ENCODE assay signal across 14 cellular contexts in the genomic region with DNA sequence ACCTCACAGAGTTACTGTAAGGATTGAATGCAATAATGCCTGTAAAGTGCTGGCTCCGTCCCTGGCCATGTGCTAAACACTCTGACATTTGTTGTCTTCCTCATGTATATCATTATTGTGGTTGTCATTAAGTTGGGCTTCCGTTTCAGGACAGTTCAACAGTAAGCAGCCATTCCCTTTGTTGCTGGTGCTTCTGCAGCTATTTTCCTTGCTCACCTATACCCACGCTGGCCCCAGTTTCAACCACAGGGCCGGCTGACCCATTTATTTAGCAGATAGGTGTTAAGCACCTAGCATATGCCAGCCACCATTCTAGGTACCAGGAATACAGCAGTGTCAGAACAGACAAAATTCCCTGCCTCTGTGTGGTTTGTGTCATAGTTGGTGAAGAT. TPM values are rescaled to one million over a fixed set of nuclear protein-coding genes. Genes with fewer than 3 reads are reported as not detected.
DNase-seq lines count a peak whose midpoint lies in the region; ATAC-seq, FAIRE-seq and TF ChIP-seq lines count a peak whose summit lies in the region.
"Had no signal": no experiment of that assay in that cellular context is flagged by ENCODE, and none has a peak within 500 bp of the region (broad histone marks: within the 10 kb centered on the region; RNA-seq: fewer than 3 reads in every experiment).

No MANE protein-coding gene starts in this region.

- H3K36me3 Mint-ChIP-seq in activated CD8-positive, alpha-beta T cell treated with anti-CD3 and anti-CD28 coated beads, Interleukin-2, amount 10 ng/mL, durations not matched to agents 7 days and 5 days (ENCODE audit: low read depth): peaks cover 44% of the 10 kb centered on the region
- H3K36me3 Mint-ChIP-seq in natural killer cell (no peaks in the 10 kb centered on the region), Caco-2 (ENCODE audit: insufficient read depth, unreplicated experiment) (peaks cover 12% of the 10 kb centered on the region)

- H3K27ac Mint-ChIP-seq in activated CD8-positive, alpha-beta T cell treated with anti-CD3 and anti-CD28 coated beads, Interleukin-2, amount 10 ng/mL, durations not matched to agents 7 days and 5 days: no peak overlapping the region
- H3K27ac Mint-ChIP-seq in natural killer cell: peak overlapping the region; percentile 79 to 81
- no peak overlapping the region for H3K27ac Mint-ChIP-seq in Caco-2 (ENCODE audit: unreplicated experiment)
- H3K27ac Mint-ChIP-seq: activated T-helper 2 cell treated with anti-CD3 and anti-CD28 coated beads, Interferon-gamma antibody, Interleukin-2, Interleukin-4, amounts not matched to agents 10 μg/mL and 5 μg/mL and 100 μg/mL, durations not matched to agents 14 hours and 24 hours and 36 hours had no signal

- peaks cover 98 to 100% (median 100%) of the 10 kb centered on the region in 11 experiments for H4K20me1 ChIP-seq in BLaER1 treated with 17β-estradiol and CSF1 and Interleukin-3, amounts not matched to agents 10 nM and 100 nM

- H3K9me3 Mint-ChIP-seq in activated CD8-positive, alpha-beta T cell treated with anti-CD3 and anti-CD28 coated beads, Interleukin-2, amount 10 ng/mL, durations not matched to agents 7 days and 5 days (ENCODE audit: insufficient read depth): no peaks in the 10 kb centered on the region
- H3K9me3 Mint-ChIP-seq in natural killer cell (no peaks in the 10 kb centered on the region), Caco-2 (ENCODE audit: unreplicated experiment) (no peaks in the 10 kb centered on the region)

- intact Hi-C loops in natural killer cell (cut with micrococcal nuclease): no loop called here
- intact Hi-C loops in Caco-2 (cut with micrococcal nuclease; ENCODE audit: unreplicated experiment): no loop called here

- H3K4me3 ChIP-seq in BLaER1 treated with 17β-estradiol and CSF1 and Interleukin-3, amounts not matched to agents 10 nM and 100 nM: no peak overlapping the region
- H3K4me3 ChIP-seq in Caco-2 (ENCODE audit: low read depth, low read length): no peak overlapping the region
- H3K4me3 ChIP-seq: breast epithelium, spleen had no signal

- H3K4me1 ChIP-seq in BLaER1 treated with 17β-estradiol and CSF1 and Interleukin-3, amounts not matched to agents 10 nM and 100 nM: peaks cover 55 to 100% (median 70%) of the 10 kb centered on the region in 10 experiments
- H3K4me1 ChIP-seq in Caco-2: no peaks in the 10 kb centered on the region
- H3K4me1 ChIP-seq: BE2C, breast epithelium had no signal

- ATAC-seq in activated CD8-positive, alpha-beta T cell treated with anti-CD3 and anti-CD28 coated beads, Interleukin-2, amount 10 ng/mL, durations not matched to agents 7 days and 5 days: peak; percentile 22
- ATAC-seq in natural killer cell (peak in 2 of 3 donors; percentile 41 to 51), HG03457 (IDR thresholded peaks at IDR 0.05; ENCODE audit: unreplicated experiment) (no peak)

- no peak overlapping the region for H3K4me3 Mint-ChIP-seq in activated CD8-positive, alpha-beta T cell treated with anti-CD3 and anti-CD28 coated beads, Interleukin-2, amount 10 ng/mL, durations not matched to agents 7 days and 5 days
- H3K4me3 Mint-ChIP-seq in natural killer cell (peak overlapping the region; percentile 62), Caco-2 (ENCODE audit: unreplicated experiment) (no peak overlapping the region)

- BruUV-seq in Caco-2 (replicated peaks; lab: Mats Ljungman, UMichigan): no TSS peak

- no peak overlapping the region for H3K9ac ChIP-seq in BLaER1 treated with 17β-estradiol and CSF1 and Interleukin-3, amounts not matched to agents 10 nM and 100 nM

- H3K9me3 ChIP-seq in BLaER1 treated with 17β-estradiol and CSF1 and Interleukin-3, amounts not matched to agents 10 nM and 100 nM (replicated peaks in 1 of 11): peaks cover 0 to 32% (median 13%) of the 10 kb centered on the region in 11 experiments; a peak in 18 of 22 replicates
- H3K9me3 ChIP-seq in Caco-2: no peaks in the 10 kb centered on the region
- H3K9me3 ChIP-seq: BE2C, breast epithelium, spleen had no signal

- POLR2A ChIA-PET in activated CD8-positive, alpha-beta T cell treated with anti-CD3 and anti-CD28 coated beads, Interleukin-2, amount 10 ng/mL, durations not matched to agents 7 days and 5 days (lab: Charles Lee): interaction anchor here (1.2 kb wide), 1 partner anchor 97 kb away, joined by 4 read pairs; no protein-coding TSS in a partner anchor
- POLR2A ChIA-PET in Caco-2 (lab: Charles Lee): no interaction called here

- no peak for TF ChIP-seq POLR2A in GM12892 (IDR thresholded peaks at IDR 0.05; ENCODE audit: low read depth, low read length)

- no peaks in the 10 kb centered on the region for H3K27me3 ChIP-seq in BLaER1 treated with 17β-estradiol and CSF1 and Interleukin-3, amounts not matched to agents 10 nM and 100 nM
- H3K27me3 ChIP-seq in Caco-2 (replicated peaks; ENCODE audit: control insufficient read depth, insufficient read depth, low read length): no peaks in the 10 kb centered on the region
- H3K27me3 ChIP-seq: BE2C, breast epithelium, spleen had no signal

- peaks cover 22 to 98% (median 84%) of the 10 kb centered on the region in 11 experiments for H3K36me3 ChIP-seq in BLaER1 treated with 17β-estradiol and CSF1 and Interleukin-3, amounts not matched to agents 10 nM and 100 nM
- H3K36me3 ChIP-seq in Caco-2 (ENCODE audit: control insufficient read depth, insufficient read depth, low read length): peaks cover 1% of the 10 kb centered on the region; the same call in 1 of the 2 replicates
- H3K36me3 ChIP-seq: breast epithelium had no signal

- DNase-seq in GM12892 (ENCODE audit: insufficient read length) (no peak), natural killer cell (no peak), hypothalamus (lab: John Stamatoyannopoulos, UW) (no peak), cortex of kidney (lab: John Stamatoyannopoulos, UW) (no peak), Caco-2 (no peak)
- no peak for DNase-seq in activated CD8-positive, alpha-beta T cell treated with anti-CD3 and anti-CD28 coated beads, Interleukin-2, amount 10 ng/mL, durations not matched to agents 7 days and 5 days
- DNase-seq: activated CD4-positive, alpha-beta T cell treated with anti-CD3 and anti-CD28 coated beads for 4 hours; BE2C; spleen had no signal

- H3K4me2 ChIP-seq in BLaER1 treated with 17β-estradiol and CSF1 and Interleukin-3, amounts not matched to agents 10 nM and 100 nM: peak overlapping the region in 10 of 11 experiments; percentile 15 to 72 (median 37); a peak in 20 of 22 replicates

- CTCF ChIA-PET in activated CD8-positive, alpha-beta T cell treated with anti-CD3 and anti-CD28 coated beads, Interleukin-2, amount 10 ng/mL, durations not matched to agents 7 days and 5 days (lab: Charles Lee): interaction anchor here (4.1 kb wide), 1 partner anchor 12 kb away, joined by 22 read pairs; no protein-coding TSS in a partner anchor
- CTCF ChIA-PET in Caco-2 (lab: Charles Lee): no interaction called here

- peaks cover 68% of the 10 kb centered on the region for H3K4me1 Mint-ChIP-seq in activated CD8-positive, alpha-beta T cell treated with anti-CD3 and anti-CD28 coated beads, Interleukin-2, amount 10 ng/mL, durations not matched to agents 7 days and 5 days (ENCODE audit: low read depth)
- H3K4me1 Mint-ChIP-seq in natural killer cell: peaks cover 59 to 70% of the 10 kb centered on the region in 2 donors
- H3K4me1 Mint-ChIP-seq in Caco-2 (ENCODE audit: low read depth, unreplicated experiment): peaks cover 14% of the 10 kb centered on the region

- no peaks in the 10 kb centered on the region for H3K27me3 Mint-ChIP-seq in activated CD8-positive, alpha-beta T cell treated with anti-CD3 and anti-CD28 coated beads, Interleukin-2, amount 10 ng/mL, durations not matched to agents 7 days and 5 days (ENCODE audit: low read depth)
- H3K27me3 Mint-ChIP-seq in natural killer cell (ENCODE audit: low read depth in 2 of 2) (no peaks in the 10 kb centered on the region), Caco-2 (ENCODE audit: insufficient read depth, unreplicated experiment) (no peaks in the 10 kb centered on the region)

- H3K27ac ChIP-seq in BLaER1 treated with 17β-estradiol and CSF1 and Interleukin-3, amounts not matched to agents 10 nM and 100 nM: no peak overlapping the region; a peak in 1 of 22 replicates
- H3K27ac ChIP-seq: breast epithelium had no signal

- no peak for TF ChIP-seq CTCF in natural killer cell (IDR thresholded peaks at IDR 0.05)
- TF ChIP-seq CTCF in Caco-2 (IDR thresholded peaks at IDR 0.05; ENCODE audit: insufficient read depth in 1 of 2, low read depth in 1 of 2, low read length in 1 of 2, severe bottlenecking in 1 of 2, unreplicated experiment in 1 of 2): no peak

- peak; percentile 38 for FAIRE-seq in GM12892 (lab: Jason Lieb, UNC)
- FAIRE-seq: GM12891 had no signal

RNA-seq across cellular contexts. Expression of gene E2F3, which starts 14.4 kb away (rescaled TPM):
- polyA plus RNA-seq in GM12892 (2012; ENCODE audit: missing spikeins): 6.5 TPM
- 10 to 100 TPM; 26.7 to 27.4 TPM for total RNA-seq in activated CD8-positive, alpha-beta T cell treated with anti-CD3 and anti-CD28 coated beads, Interleukin-2, amount 10 ng/mL, durations not matched to agents 7 days and 5 days
- 10 to 100 TPM in 2 of 3 donors, 1 to 10 TPM in 1; 8.2 to 14.7 (median 12.2) TPM for total RNA-seq in natural killer cell
- 15.4 and 16.3 TPM in 2 replicates for total RNA-seq in Caco-2 (2022)

Comparison
In these comparisons a context has a peak if more than half of its experiments do, and no peak if none do; other contexts are left out.
1. H3K27ac Mint-ChIP-seq: peak in natural killer cell (2 of 2); none in activated CD8-positive, alpha-beta T cell treated with anti-CD3 and anti-CD28 coated beads, Interleukin-2, amount 10 ng/mL, durations not matched to agents 7 days and 5 days (single experiment) and Caco-2 (single experiment).